Comparison of ENCODE assay signal across 20 cellular contexts in genomic region chr5:122429545-122430327, GRCh38.
A peak's percentile ranks its signal among the peaks of the same experiment; 100 is the strongest.
DNase-seq lines count a peak whose midpoint lies in the region; ATAC-seq and TF ChIP-seq lines count a peak whose summit lies in the region.
"Had no signal": no experiment of that assay in that cellular context is flagged by ENCODE, and none has a peak within 500 bp of the region (broad histone marks: within the 10 kb centered on the region; RNA-seq: fewer than 3 reads in every experiment).

No MANE protein-coding gene starts in this region.

- POLR2A ChIA-PET in HEK293 (lab: Yijun Ruan, JAX): no interaction called here
- POLR2A ChIA-PET in PC-3 (lab: Charles Lee; ENCODE audit: unreplicated experiment): no interaction called here

- BruUV-seq in PC-3 (replicated peaks; lab: Mats Ljungman, UMichigan): no TSS peak

- H3K4me1 ChIP-seq in HEK293 (ENCODE audit: control insufficient read depth, insufficient read depth, low read length) (peaks cover 15% of the 10 kb centered on the region), PC-3 (ENCODE audit: insufficient read depth, low read length) (peaks cover 5% of the 10 kb centered on the region; the same call in 1 of the 2 replicates)
- H3K4me1 ChIP-seq: psoas muscle had no signal

- no peaks in the 10 kb centered on the region for H3K79me2 ChIP-seq in PC-3 (ENCODE audit: low read length)

- H3F3A ChIP-seq in PC-3 (ENCODE audit: low read length, unreplicated experiment): no peaks in the 10 kb centered on the region

- no peaks in the 10 kb centered on the region for H4K20me1 ChIP-seq in PC-3 (ENCODE audit: low read length)

- H3K4me2 ChIP-seq in PC-3 (ENCODE audit: low read length): no peak overlapping the region

- H3K27ac ChIP-seq in HEK293 (ENCODE audit: extremely low read depth, low read depth, low read length): peak overlapping the region; percentile 55; the same call in 1 of the 2 replicates
- H3K27ac ChIP-seq in PC-3 (ENCODE audit: low read length): no peak overlapping the region
- H3K27ac ChIP-seq: C4-2B, psoas muscle had no signal

- intact Hi-C loops in PC-3 (cut with micrococcal nuclease): no loop called here

- H3K36me3 ChIP-seq in HEK293 (ENCODE audit: control insufficient read depth in 2 of 2, insufficient read depth in 1 of 2, low read length in 2 of 2) (no peaks in the 10 kb centered on the region), PC-3 (ENCODE audit: low read depth, low read length) (no peaks in the 10 kb centered on the region)

- H3K9me3 ChIP-seq in HEK293 (ENCODE audit: control insufficient read depth, insufficient read depth, low read depth, low read length) (no peaks in the 10 kb centered on the region), PC-3 (ENCODE audit: low read length) (no peaks in the 10 kb centered on the region)
- H3K9me3 ChIP-seq: psoas muscle had no signal

- H2AFZ ChIP-seq in PC-3 (ENCODE audit: low read length): no peak overlapping the region

- no peaks in the 10 kb centered on the region for H3K9me2 ChIP-seq in PC-3 (replicated peaks; ENCODE audit: low read length)

- H3K4me3 ChIP-seq in HEK293 (ENCODE audit: low read depth, low read length): no peak overlapping the region
- H3K4me3 ChIP-seq in PC-3 (ENCODE audit: low read length): no peak overlapping the region
- H3K4me3 ChIP-seq: psoas muscle had no signal

- ATAC-seq in HG03442 (IDR thresholded peaks at IDR 0.05; ENCODE audit: unreplicated experiment) (no peak), PC-3 (no peak)
- ATAC-seq: psoas muscle had no signal

- no peak overlapping the region for H3K9ac ChIP-seq in PC-3 (ENCODE audit: low read length)

- no peaks in the 10 kb centered on the region for H3K27me3 ChIP-seq in PC-3 (ENCODE audit: low read length)

- TF ChIP-seq CTCF in HEK293 (tag by site-specific recombination; IDR thresholded peaks at IDR 0.05): no peak
- TF ChIP-seq CTCF in PC-3 (conservative IDR thresholded peaks at IDR 0.05; ENCODE audit: low read depth, low read length): no peak

- CTCF ChIA-PET in HEK293 (lab: Yijun Ruan, JAX) (interaction anchor here (1.4 kb wide), 1 partner anchor 233 kb away, joined by 3 read pairs; no protein-coding TSS in a partner anchor), PC-3 (lab: Charles Lee) (no interaction called here)

- DNase-seq in Ammon's horn (ENCODE audit: low spot score): peak; percentile 13
- DNase-seq in NCI-H69 (lab: John Stamatoyannopoulos, UW): peak; percentile 95
- peak; percentile 45 for DNase-seq in iPS DF 19.7 (ENCODE audit: low read depth, low spot score)
- DNase-seq in activated naive CD4-positive, alpha-beta T cell treated with Interleukin-2 at 50 U/mL for 16 hours: no peak
- no peak for DNase-seq in CD1c-positive myeloid dendritic cell (ENCODE audit: extremely low spot score)
- no peak for DNase-seq in PC-3
- DNase-seq: activated naive CD4-positive, alpha-beta T cell; activated T-cell treated with anti-CD3 and anti-CD28 coated beads, Interleukin-2, amount 50 U/mL, for 24 hours; dermis blood vessel endothelial cell; DMS153; GF-D8; head of caudate nucleus; HFFc6; islet precursor cell; NCI-H2081; NCI-H526 treated with DMSO at 0.1 percent for 48 hours; psoas muscle had no signal

TF ChIP-seq in HEK293, 187 proteins besides CTCF, POLR2A, EP300 and RAD21:
- TF ChIP-seq ZNF16 (tag by site-specific recombination; IDR thresholded peaks at IDR 0.05; ENCODE audit: low read depth) (no peak), SP7 (tag by site-specific recombination; IDR thresholded peaks at IDR 0.05) (peak; percentile 98), ZNF157 (tag by site-specific recombination; IDR thresholded peaks at IDR 0.05) (no peak), ZBTB48 (tag by site-specific recombination; IDR thresholded peaks at IDR 0.05) (no peak), ZNF544 (tag by site-specific recombination; IDR thresholded peaks at IDR 0.05) (0 out of 2 replicates have a peak, but pooled peaks have one; percentile 34), ZSCAN30 (tag by site-specific recombination; IDR thresholded peaks at IDR 0.05) (0 out of 2 replicates have a peak, but pooled peaks have one; percentile 8), ZNF114 (tag by site-specific recombination; IDR thresholded peaks at IDR 0.05) (no peak), TRIM28 (IDR thresholded peaks at IDR 0.05; ENCODE audit: borderline replicate concordance, low read length) (0 out of 2 replicates have a peak, but pooled peaks have one; percentile 24), FEZF1 (tag by site-specific recombination; IDR thresholded peaks at IDR 0.05) (0 out of 2 replicates have a peak, but pooled peaks have one; percentile 16), ZBTB44 (tag by site-specific recombination; IDR thresholded peaks at IDR 0.05) (peak; percentile 21; the same call in 1 of the 2 replicates), WT1 (tag by site-specific recombination; IDR thresholded peaks at IDR 0.05) (peak; percentile 95), GLIS1 (tag by site-specific recombination; IDR thresholded peaks at IDR 0.05) (peak; percentile 61), ZNF510 (tag by site-specific recombination; IDR thresholded peaks at IDR 0.05; ENCODE audit: insufficient replicate concordance) (peak; percentile 42), ZNF549 (tag by site-specific recombination; IDR thresholded peaks at IDR 0.05) (no peak)
- TF ChIP-seq, protein P1, sequence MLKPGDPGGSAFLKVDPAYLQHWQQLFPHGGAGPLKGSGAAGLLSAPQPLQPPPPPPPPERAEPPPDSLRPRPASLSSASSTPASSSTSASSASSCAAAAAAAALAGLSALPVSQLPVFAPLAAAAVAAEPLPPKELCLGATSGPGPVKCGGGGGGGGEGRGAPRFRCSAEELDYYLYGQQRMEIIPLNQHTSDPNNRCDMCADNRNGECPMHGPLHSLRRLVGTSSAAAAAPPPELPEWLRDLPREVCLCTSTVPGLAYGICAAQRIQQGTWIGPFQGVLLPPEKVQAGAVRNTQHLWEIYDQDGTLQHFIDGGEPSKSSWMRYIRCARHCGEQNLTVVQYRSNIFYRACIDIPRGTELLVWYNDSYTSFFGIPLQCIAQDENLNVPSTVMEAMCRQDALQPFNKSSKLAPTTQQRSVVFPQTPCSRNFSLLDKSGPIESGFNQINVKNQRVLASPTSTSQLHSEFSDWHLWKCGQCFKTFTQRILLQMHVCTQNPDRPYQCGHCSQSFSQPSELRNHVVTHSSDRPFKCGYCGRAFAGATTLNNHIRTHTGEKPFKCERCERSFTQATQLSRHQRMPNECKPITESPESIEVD (tag by site-specific recombination; IDR thresholded peaks at IDR 0.05): 0 out of 2 replicates have a peak, but pooled peaks have one; percentile 6
- TF ChIP-seq, protein P2, sequence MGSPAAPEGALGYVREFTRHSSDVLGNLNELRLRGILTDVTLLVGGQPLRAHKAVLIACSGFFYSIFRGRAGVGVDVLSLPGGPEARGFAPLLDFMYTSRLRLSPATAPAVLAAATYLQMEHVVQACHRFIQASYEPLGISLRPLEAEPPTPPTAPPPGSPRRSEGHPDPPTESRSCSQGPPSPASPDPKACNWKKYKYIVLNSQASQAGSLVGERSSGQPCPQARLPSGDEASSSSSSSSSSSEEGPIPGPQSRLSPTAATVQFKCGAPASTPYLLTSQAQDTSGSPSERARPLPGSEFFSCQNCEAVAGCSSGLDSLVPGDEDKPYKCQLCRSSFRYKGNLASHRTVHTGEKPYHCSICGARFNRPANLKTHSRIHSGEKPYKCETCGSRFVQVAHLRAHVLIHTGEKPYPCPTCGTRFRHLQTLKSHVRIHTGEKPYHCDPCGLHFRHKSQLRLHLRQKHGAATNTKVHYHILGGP (tag by site-specific recombination; IDR thresholded peaks at IDR 0.05): no peak

Comparison
In these comparisons a context has a peak if more than half of its experiments do, and no peak if none do; other contexts are left out.
1. DNase-seq: peak in Ammon's horn (single experiment), NCI-H69 (single experiment) and iPS DF 19.7 (single experiment); none in activated naive CD4-positive, alpha-beta T cell treated with Interleukin-2 at 50 U/mL for 16 hours (single experiment), CD1c-positive myeloid dendritic cell (single experiment) and PC-3 (single experiment).